1 cellular context compared by ENCODE assay signal in the genomic region with DNA sequence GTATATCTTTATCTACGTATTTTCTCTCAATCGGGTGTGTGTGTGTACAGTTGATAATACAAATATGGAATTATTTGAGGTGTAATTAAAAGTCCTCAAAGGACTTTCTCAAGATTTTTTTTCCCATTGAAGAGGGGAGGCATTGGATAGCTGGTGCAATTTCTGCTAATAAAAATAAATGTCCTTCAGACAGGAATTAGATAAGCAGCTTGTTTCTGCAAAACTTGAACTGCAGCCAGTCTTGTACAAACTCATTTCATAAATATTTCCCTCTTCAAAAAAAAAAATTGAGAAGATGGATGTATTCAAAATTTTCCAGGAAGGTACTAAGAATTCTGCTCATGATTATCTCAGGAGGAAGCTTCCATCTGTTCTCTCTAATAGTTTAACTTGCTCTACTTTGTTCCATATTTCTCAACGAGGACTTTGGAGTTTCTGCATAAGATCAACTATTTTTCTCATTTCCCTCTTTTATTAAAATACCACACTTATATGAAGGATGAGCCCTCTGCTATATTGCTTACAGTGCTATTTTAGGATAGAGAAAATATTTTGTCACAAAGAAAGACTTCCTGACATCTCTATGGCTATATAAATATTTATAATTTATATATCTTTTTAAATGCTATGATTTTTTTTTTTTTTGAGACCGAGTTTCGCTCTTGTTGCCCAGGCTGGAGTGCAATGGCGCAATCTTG.
TF ChIP-seq lines count a peak whose summit lies in the region.

No MANE protein-coding gene starts in this region.

TF ChIP-seq in IMR-90, 13 proteins besides CTCF, POLR2A, EP300 and RAD21:
- TF ChIP-seq, protein P1, sequence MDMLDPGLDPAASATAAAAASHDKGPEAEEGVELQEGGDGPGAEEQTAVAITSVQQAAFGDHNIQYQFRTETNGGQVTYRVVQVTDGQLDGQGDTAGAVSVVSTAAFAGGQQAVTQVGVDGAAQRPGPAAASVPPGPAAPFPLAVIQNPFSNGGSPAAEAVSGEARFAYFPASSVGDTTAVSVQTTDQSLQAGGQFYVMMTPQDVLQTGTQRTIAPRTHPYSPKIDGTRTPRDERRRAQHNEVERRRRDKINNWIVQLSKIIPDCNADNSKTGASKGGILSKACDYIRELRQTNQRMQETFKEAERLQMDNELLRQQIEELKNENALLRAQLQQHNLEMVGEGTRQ (IDR thresholded peaks at IDR 0.05; ENCODE audit: low read depth, low read length): no peak
- peak; percentile 55; the same call in 1 of the 2 replicates for TF ChIP-seq MAFK (IDR thresholded peaks at IDR 0.05; ENCODE audit: low read depth, low read length)
